27 cellular contexts compared by ENCODE assay signal in the genomic region with DNA sequence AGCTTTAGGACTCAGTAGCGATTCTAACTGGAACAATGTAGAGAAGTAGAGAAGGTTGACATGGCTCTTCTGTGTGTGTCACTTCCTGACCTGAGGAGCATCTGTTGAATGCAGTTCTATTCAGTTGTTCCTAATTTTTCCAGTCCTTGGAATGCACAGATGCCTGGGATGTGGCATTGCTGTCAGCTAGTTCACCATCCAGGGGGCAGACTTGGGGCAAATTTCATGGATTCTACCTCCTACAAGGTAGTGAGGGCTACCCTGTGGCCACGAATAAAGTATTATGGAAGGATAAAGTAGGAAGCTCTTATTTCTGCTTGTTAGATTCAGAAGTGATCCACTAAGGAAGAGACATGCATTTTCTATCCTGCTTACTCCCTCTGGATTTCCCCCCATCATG.
"Had no signal": no experiment of that assay in that cellular context is flagged by ENCODE, and none has a peak within 500 bp of the region (broad histone marks: within the 10 kb centered on the region; RNA-seq: fewer than 3 reads in every experiment).

No MANE protein-coding gene starts in this region.

- H3K9me3 Mint-ChIP-seq: activated CD4-positive, alpha-beta memory T cell treated with anti-CD3 and anti-CD28 coated beads, Interleukin-2, amount 10 ng/mL, durations not matched to agents 7 days and 5 days; activated naive CD4-positive, alpha-beta T cell treated with anti-CD3 and anti-CD28 coated beads, Interleukin-2, amount 10 ng/mL, durations not matched to agents 7 days and 5 days; activated naive CD8-positive, alpha-beta T cell treated with anti-CD3 and anti-CD28 coated beads for 36 hours; activated T-cell treated with anti-CD3 and anti-CD28 coated beads, Interleukin-2, amount 50 U/mL, for 72 hours; activated T-helper 2 cell treated with anti-CD3 and anti-CD28 coated beads, Interferon-gamma antibody, Interleukin-2, Interleukin-4, amounts not matched to agents 10 μg/mL and 5 μg/mL and 100 μg/mL, durations not matched to agents 14 hours and 24 hours and 36 hours; T-cell had no signal

- H3K9me3 ChIP-seq: MG63 had no signal

- H3K27ac ChIP-seq: brain microvascular endothelial cell, cardiac muscle cell, SK-N-MC, VCaP had no signal

- H3K27ac Mint-ChIP-seq: activated CD4-positive, alpha-beta memory T cell treated with anti-CD3 and anti-CD28 coated beads, Interleukin-2, amount 10 ng/mL, durations not matched to agents 7 days and 5 days; activated CD4-positive, alpha-beta T cell treated with anti-CD3 and anti-CD28 coated beads for 36 hours; activated naive CD4-positive, alpha-beta T cell treated with anti-CD3 and anti-CD28 coated beads, Interleukin-2, amount 10 ng/mL, durations not matched to agents 7 days and 5 days; activated naive CD8-positive, alpha-beta T cell treated with anti-CD3 and anti-CD28 coated beads for 36 hours; activated T-cell treated with anti-CD3 and anti-CD28 coated beads, Interleukin-2, amount 50 U/mL, for 72 hours; activated T-helper 2 cell treated with anti-CD3 and anti-CD28 coated beads, Interferon-gamma antibody, Interleukin-2, Interleukin-4, amounts not matched to agents 10 μg/mL and 5 μg/mL and 100 μg/mL, durations not matched to agents 14 hours and 24 hours and 36 hours; T-cell had no signal

- H3K4me3 Mint-ChIP-seq: activated CD4-positive, alpha-beta memory T cell treated with anti-CD3 and anti-CD28 coated beads, Interleukin-2, amount 10 ng/mL, durations not matched to agents 7 days and 5 days; activated CD4-positive, alpha-beta T cell treated with anti-CD3 and anti-CD28 coated beads for 36 hours; activated naive CD4-positive, alpha-beta T cell treated with anti-CD3 and anti-CD28 coated beads, Interleukin-2, amount 10 ng/mL, durations not matched to agents 7 days and 5 days; activated naive CD8-positive, alpha-beta T cell treated with anti-CD3 and anti-CD28 coated beads for 36 hours; activated T-cell treated with anti-CD3 and anti-CD28 coated beads, Interleukin-2, amount 50 U/mL, for 72 hours; T-cell had no signal

- DNase-seq: activated CD4-positive, alpha-beta memory T cell treated with anti-CD3 and anti-CD28 coated beads, Interleukin-2, amount 10 ng/mL, durations not matched to agents 7 days and 5 days; activated CD4-positive, alpha-beta T cell treated with anti-CD3 and anti-CD28 coated beads for 36 hours; activated CD4-positive, alpha-beta T cell treated with anti-CD3 and anti-CD28 coated beads, Interleukin-2, amount 50 U/mL, for 1 hour; activated gamma-delta T cell treated with Interleukin-2 at 50 U/mL for 16 hours; activated naive CD4-positive, alpha-beta T cell treated with anti-CD3 and anti-CD28 coated beads, Interleukin-2, amount 10 ng/mL, durations not matched to agents 7 days and 5 days; activated naive CD8-positive, alpha-beta T cell treated with anti-CD3 and anti-CD28 coated beads for 36 hours; activated T-cell treated with anti-CD3 and anti-CD28 coated beads, Interleukin-2, amount 50 U/mL, for 72 hours; brain microvascular endothelial cell; MG63; MV-4-11; NCI-H1092 treated with DMSO at 0.1 percent for 48 hours; NCI-H1417 treated with DMSO at 0.1 percent for 48 hours; NCI-H1694; NCI-H2029; NCI-H2107; NCI-H2171 treated with DMSO at 0.1 percent for 48 hours; NCI-H226; NCI-H526 treated with DMSO at 0.1 percent for 48 hours; NCI-H82; SIG-M5; T-cell; T-helper 2 cell; T1000 had no signal

- H3K27me3 ChIP-seq: brain microvascular endothelial cell, cardiac muscle cell, MG63 had no signal

- H3K4me3 ChIP-seq: cardiac muscle cell, MG63, SK-N-MC had no signal

- H3K36me3 ChIP-seq: brain microvascular endothelial cell, cardiac muscle cell, MG63 had no signal

- H3K4me1 Mint-ChIP-seq: activated CD4-positive, alpha-beta memory T cell treated with anti-CD3 and anti-CD28 coated beads, Interleukin-2, amount 10 ng/mL, durations not matched to agents 7 days and 5 days; activated CD4-positive, alpha-beta T cell treated with anti-CD3 and anti-CD28 coated beads for 36 hours; activated naive CD4-positive, alpha-beta T cell treated with anti-CD3 and anti-CD28 coated beads, Interleukin-2, amount 10 ng/mL, durations not matched to agents 7 days and 5 days; activated naive CD8-positive, alpha-beta T cell treated with anti-CD3 and anti-CD28 coated beads for 36 hours; T-cell had no signal

- H3K36me3 Mint-ChIP-seq: activated naive CD4-positive, alpha-beta T cell treated with anti-CD3 and anti-CD28 coated beads, Interleukin-2, amount 10 ng/mL, durations not matched to agents 7 days and 5 days; activated naive CD8-positive, alpha-beta T cell treated with anti-CD3 and anti-CD28 coated beads for 36 hours had no signal

- H3K27me3 Mint-ChIP-seq: activated CD4-positive, alpha-beta memory T cell treated with anti-CD3 and anti-CD28 coated beads, Interleukin-2, amount 10 ng/mL, durations not matched to agents 7 days and 5 days; activated CD4-positive, alpha-beta T cell treated with anti-CD3 and anti-CD28 coated beads for 36 hours; activated naive CD4-positive, alpha-beta T cell treated with anti-CD3 and anti-CD28 coated beads, Interleukin-2, amount 10 ng/mL, durations not matched to agents 7 days and 5 days; activated naive CD8-positive, alpha-beta T cell treated with anti-CD3 and anti-CD28 coated beads for 36 hours; T-cell had no signal
